ENCODE assay signal across 1 cellular context in the genomic region with DNA sequence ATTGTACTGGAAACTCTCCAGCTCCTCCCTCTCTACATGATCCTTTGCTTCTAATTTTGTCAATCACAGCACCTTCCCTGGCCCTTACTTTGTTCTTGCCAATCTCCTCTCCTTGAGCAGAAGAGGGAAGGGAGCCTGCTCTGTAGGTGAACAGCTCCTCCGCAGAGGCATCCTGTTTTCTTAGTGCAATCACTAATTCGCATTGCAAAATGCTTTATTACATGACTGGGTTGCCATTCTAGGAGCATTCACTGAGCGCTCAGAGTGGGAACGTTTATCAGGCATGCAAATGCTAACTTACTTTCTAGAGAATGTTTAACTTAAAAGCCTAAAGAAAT.
TF ChIP-seq lines count a peak whose summit lies in the region.

No MANE protein-coding gene starts in this region.

TF ChIP-seq in K562, 482 proteins besides CTCF, POLR2A, EP300 and RAD21 (continued from another document):
- TF ChIP-seq, protein P1, sequence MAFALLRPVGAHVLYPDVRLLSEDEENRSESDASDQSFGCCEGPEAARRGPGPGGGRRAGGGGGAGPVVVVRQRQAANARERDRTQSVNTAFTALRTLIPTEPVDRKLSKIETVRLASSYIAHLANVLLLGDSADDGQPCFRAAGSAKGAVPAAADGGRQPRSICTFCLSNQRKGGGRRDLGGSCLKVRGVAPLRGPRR (CRISPR knock-in tag; IDR thresholded peaks at IDR 0.05): no peak
